In the genomic region with DNA sequence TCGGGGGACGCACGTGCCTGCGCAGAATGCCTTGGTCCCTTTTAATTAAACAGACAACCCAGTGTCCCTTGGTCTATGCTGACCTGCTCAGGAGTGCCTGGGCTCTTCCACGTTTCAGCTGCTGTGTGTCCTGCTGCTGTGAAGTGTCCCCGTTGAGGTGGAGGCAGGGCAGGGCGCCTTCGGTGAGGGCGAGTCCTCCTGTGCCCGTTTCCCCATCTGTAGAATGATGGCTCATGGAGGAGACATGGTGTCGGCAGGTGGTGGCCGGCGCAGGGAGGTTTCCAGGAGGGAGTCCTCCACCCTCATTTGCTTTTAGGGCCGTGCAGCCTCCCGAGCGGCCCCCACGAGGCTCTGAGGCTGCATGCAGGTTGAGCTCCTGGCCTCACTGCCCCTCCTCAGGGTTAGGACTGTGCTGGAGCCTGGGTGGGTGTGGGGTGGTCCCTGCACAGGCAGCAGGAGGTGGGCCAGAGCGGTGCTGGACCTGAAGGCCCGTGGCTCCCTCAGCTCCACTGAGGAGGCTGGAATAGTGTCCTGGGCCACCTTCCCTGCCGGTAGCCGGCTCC, we compare ENCODE assay signal across 6 cellular contexts. TPM values are rescaled to one million over a fixed set of nuclear protein-coding genes. Genes with fewer than 3 reads are reported as not detected.
DNase-seq lines count a peak whose midpoint lies in the region; ATAC-seq, FAIRE-seq and TF ChIP-seq lines count a peak whose summit lies in the region.

No MANE protein-coding gene starts in this region.

- no peak overlapping the region for H3K4me2 ChIP-seq in GM23338

- no peaks in the 10 kb centered on the region; the same call in 1 of the 2 replicates for H3K36me3 ChIP-seq in GM23338 (ENCODE audit: insufficient read depth)

- H3K9me2 ChIP-seq in GM23338 (ENCODE audit: insufficient read depth), result no peaks in the 10 kb centered on the region

- no peak overlapping the region for H2AFZ ChIP-seq in GM23338

- H4K20me1 ChIP-seq in GM23338 (replicated peaks; ENCODE audit: insufficient read depth), result peaks cover 51% of the 10 kb centered on the region; the same call in 1 of the 2 replicates

- H3K27ac Mint-ChIP-seq in GM23338 (peak overlapping the region; percentile 81; the same call in 1 of the 2 replicates), brain (peak overlapping the region; percentile 90 to 96 (median 94))
- peak overlapping the region; percentile 77 to 97 for H3K27ac Mint-ChIP-seq in natural killer cell treated with Interleukin-12 subunit alpha and Interleukin-12 subunit beta and Interleukin-15 and Interleukin-18, amount 100 ng/mL, for 72 hours

- peaks cover 15% of the 10 kb centered on the region for H3K36me3 Mint-ChIP-seq in GM23338 (ENCODE audit: low read depth)
- peaks cover 28% of the 10 kb centered on the region for H3K36me3 Mint-ChIP-seq in brain
- H3K36me3 Mint-ChIP-seq in natural killer cell treated with Interleukin-12 subunit alpha and Interleukin-12 subunit beta and Interleukin-15 and Interleukin-18, amount 100 ng/mL, for 72 hours, result no peaks in the 10 kb centered on the region

- peaks cover 14% of the 10 kb centered on the region for H3F3A ChIP-seq in GM23338 (replicated peaks; ENCODE audit: low read depth)

- ATAC-seq in GM23338, result no peak
- peak in 1 of 2 donors; percentile 30 for ATAC-seq in natural killer cell treated with Interleukin-12 subunit alpha and Interleukin-12 subunit beta and Interleukin-15 and Interleukin-18, amount 100 ng/mL, for 72 hours

- H3K4me1 Mint-ChIP-seq in GM23338, result peaks cover 34% of the 10 kb centered on the region
- H3K4me1 Mint-ChIP-seq in brain, result peaks cover 61% of the 10 kb centered on the region
- H3K4me1 Mint-ChIP-seq in natural killer cell treated with Interleukin-12 subunit alpha and Interleukin-12 subunit beta and Interleukin-15 and Interleukin-18, amount 100 ng/mL, for 72 hours (ENCODE audit: low read depth in 2 of 2), result peaks cover 11 to 15% of the 10 kb centered on the region in 2 donors

- H3K27ac ChIP-seq in GM23338 (ENCODE audit: low read depth), result peak overlapping the region; percentile 84

- no peak for FAIRE-seq in H54 (lab: Jason Lieb, UNC)

- peaks cover 19% of the 10 kb centered on the region; the same call in 1 of the 2 replicates for H3K4me1 ChIP-seq in GM23338 (ENCODE audit: insufficient read depth)

- TF ChIP-seq POLR2A in H54 (IDR thresholded peaks at IDR 0.05; ENCODE audit: low read depth, low read length), result no peak

- DNase-seq in GM23338 (ENCODE audit: low spot score) (no peak), H54 (ENCODE audit: insufficient read length, low spot score) (no peak), occipital lobe (lab: John Stamatoyannopoulos, UW) (no peak)
- peak; percentile 26 for DNase-seq in natural killer cell treated with Interleukin-12 subunit alpha and Interleukin-12 subunit beta and Interleukin-15 and Interleukin-18, amount 100 ng/mL, for 72 hours (ENCODE audit: low spot score)
- DNase-seq in stimulated activated CD4-positive, alpha-beta T cell treated with anti-CD3 and anti-CD28 coated beads, Interleukin-2, amount 100 ng/mL, for 24 hours, result no peak

- no peaks in the 10 kb centered on the region for H3K27me3 ChIP-seq in GM23338 (ENCODE audit: insufficient read depth)

- H3K27me3 Mint-ChIP-seq in GM23338 (ENCODE audit: insufficient read depth, low read depth, poor library complexity) (peaks cover 11% of the 10 kb centered on the region), brain (no peaks in the 10 kb centered on the region)
- H3K27me3 Mint-ChIP-seq in natural killer cell treated with Interleukin-12 subunit alpha and Interleukin-12 subunit beta and Interleukin-15 and Interleukin-18, amount 100 ng/mL, for 72 hours, result no peaks in the 10 kb centered on the region

- no peak overlapping the region for H3K4me3 ChIP-seq in GM23338

- H3K9me3 Mint-ChIP-seq in GM23338 (no peaks in the 10 kb centered on the region), brain (no peaks in the 10 kb centered on the region)
- H3K9me3 Mint-ChIP-seq in natural killer cell treated with Interleukin-12 subunit alpha and Interleukin-12 subunit beta and Interleukin-15 and Interleukin-18, amount 100 ng/mL, for 72 hours, result no peaks in the 10 kb centered on the region

- TF ChIP-seq CTCF in GM23338 (conservative IDR thresholded peaks at IDR 0.05; ENCODE audit: low read depth in 2 of 2) (no peak), brain (conservative IDR thresholded peaks at IDR 0.05) (no peak)

- H3K4me3 Mint-ChIP-seq in GM23338 (no peak overlapping the region), brain (peak overlapping the region in 2 of 5 experiments; percentile 33 to 44)
- no peak overlapping the region for H3K4me3 Mint-ChIP-seq in natural killer cell treated with Interleukin-12 subunit alpha and Interleukin-12 subunit beta and Interleukin-15 and Interleukin-18, amount 100 ng/mL, for 72 hours

- peaks cover 94% of the 10 kb centered on the region for H3K79me2 ChIP-seq in GM23338 (replicated peaks; ENCODE audit: insufficient read depth)

RNA-seq across cellular contexts. Expression of gene STK11, which starts 8.8 kb away (rescaled TPM):
- 84.4 and 96.5 TPM in 2 replicates for total RNA-seq in GM23338 (2014; rRNA removed; shearing (Covaris generic))
- polyA plus RNA-seq in GM23338 (2016; fragmentation: Nextera tagmentation; extraction: Ambion mirVana), result 19.4 and 23.7 TPM in 2 replicates
- 72.6 TPM for polyA plus RNA-seq in brain (ENCODE audit: insufficient read depth, low read depth, low replicate concordance)
- 10 to 100 TPM; 50.9 to 79.2 TPM for total RNA-seq in natural killer cell treated with Interleukin-12 subunit alpha and Interleukin-12 subunit beta and Interleukin-15 and Interleukin-18, amount 100 ng/mL, for 72 hours
- 49.0 TPM for total RNA-seq in occipital lobe

RNA-seq across cellular contexts. Expression of gene CBARP, which starts 23.4 kb away (rescaled TPM):
- 10.8 and 14.1 TPM in 2 replicates for total RNA-seq in GM23338 (2014; rRNA removed; shearing (Covaris generic))
- polyA plus RNA-seq in GM23338 (2016; fragmentation: Nextera tagmentation; extraction: Ambion mirVana), result 2.0 TPM in 2 replicates
- 11.2 TPM for polyA plus RNA-seq in brain (ENCODE audit: insufficient read depth, low read depth, low replicate concordance)
- under 1 TPM in 1 of 2 donors, not detected in 1; 0.28 TPM for total RNA-seq in natural killer cell treated with Interleukin-12 subunit alpha and Interleukin-12 subunit beta and Interleukin-15 and Interleukin-18, amount 100 ng/mL, for 72 hours
- 6.6 TPM for total RNA-seq in occipital lobe

RNA-seq across cellular contexts. Expression of gene ATP5F1D, which starts 27.2 kb away (rescaled TPM):
- 78.7 and 139 TPM in 2 replicates for total RNA-seq in GM23338 (2014; rRNA removed; shearing (Covaris generic))
- polyA plus RNA-seq in GM23338 (2016; fragmentation: Nextera tagmentation; extraction: Ambion mirVana), result 396 and 420 TPM in 2 replicates
- 365 TPM for polyA plus RNA-seq in brain (ENCODE audit: insufficient read depth, low read depth, low replicate concordance)
- total RNA-seq in natural killer cell treated with Interleukin-12 subunit alpha and Interleukin-12 subunit beta and Interleukin-15 and Interleukin-18, amount 100 ng/mL, for 72 hours, result 100 to 1,000 TPM; 163 to 215 TPM
- total RNA-seq in occipital lobe, result 11.9 TPM

RNA-seq across cellular contexts. Expression of gene MIDN, which starts 34.0 kb away (rescaled TPM):
- total RNA-seq in GM23338 (2014; rRNA removed; shearing (Covaris generic)), result 84.5 and 113 TPM in 2 replicates
- polyA plus RNA-seq in GM23338 (2016; fragmentation: Nextera tagmentation; extraction: Ambion mirVana) (28.6 and 33.3 TPM in 2 replicates), brain (ENCODE audit: insufficient read depth, low read depth, low replicate concordance) (79.7 TPM)
- total RNA-seq in natural killer cell treated with Interleukin-12 subunit alpha and Interleukin-12 subunit beta and Interleukin-15 and Interleukin-18, amount 100 ng/mL, for 72 hours, result 10 to 100 TPM; 85.9 to 88.3 TPM
- 15.3 TPM for total RNA-seq in occipital lobe

RNA-seq across cellular contexts. Expression of gene SBNO2, which starts 40.3 kb away (rescaled TPM):
- 28.0 and 35.4 TPM in 2 replicates for total RNA-seq in GM23338 (2014; rRNA removed; shearing (Covaris generic))
- polyA plus RNA-seq in GM23338 (2016; fragmentation: Nextera tagmentation; extraction: Ambion mirVana), result 6.3 and 6.9 TPM in 2 replicates
- 26.9 TPM for polyA plus RNA-seq in brain (ENCODE audit: insufficient read depth, low read depth, low replicate concordance)
- 100 to 1,000 TPM; 204 to 205 TPM for total RNA-seq in natural killer cell treated with Interleukin-12 subunit alpha and Interleukin-12 subunit beta and Interleukin-15 and Interleukin-18, amount 100 ng/mL, for 72 hours
- 4.2 TPM for total RNA-seq in occipital lobe
